ENCODE assay signal across 12 cellular contexts in genomic region chr2:235300368-235301201, GRCh38.
A peak's percentile ranks its signal among the peaks of the same experiment; 100 is the strongest.
DNase-seq lines count a peak whose midpoint lies in the region; ATAC-seq, FAIRE-seq and TF ChIP-seq lines count a peak whose summit lies in the region.
"Had no signal": no experiment of that assay in that cellular context is flagged by ENCODE, and none has a peak within 500 bp of the region (broad histone marks: within the 10 kb centered on the region; RNA-seq: fewer than 3 reads in every experiment).

No MANE protein-coding gene starts in this region.

- peaks cover 25% of the 10 kb centered on the region for H3K27me3 ChIP-seq in astrocyte (ENCODE audit: insufficient read depth, low read length)
- no peaks in the 10 kb centered on the region for H3K27me3 ChIP-seq in left lung

- H3K9me3 ChIP-seq in astrocyte (ENCODE audit: insufficient read depth, low read depth, low read length) (peaks cover 2% of the 10 kb centered on the region), left lung (no peaks in the 10 kb centered on the region)

- no peak overlapping the region for H3K9ac ChIP-seq in astrocyte (ENCODE audit: low read length)

- H3K4me3 ChIP-seq in astrocyte (ENCODE audit: insufficient read depth, low read depth, low read length) = no peak overlapping the region
- H3K4me3 ChIP-seq in left lung = no peak overlapping the region

- H4K20me1 ChIP-seq in astrocyte (ENCODE audit: insufficient read depth, low read length) = no peaks in the 10 kb centered on the region

- H3K79me2 ChIP-seq in astrocyte (ENCODE audit: insufficient read depth, low read length) = no peaks in the 10 kb centered on the region

- TF ChIP-seq CTCF in astrocyte (IDR thresholded peaks at IDR 0.05; ENCODE audit: insufficient read depth, low read depth, low read length) = no peak
- TF ChIP-seq CTCF in left lung (IDR thresholded peaks at IDR 0.05) = no peak

- H3K4me1 ChIP-seq in astrocyte (ENCODE audit: insufficient read depth, low read length) (no peaks in the 10 kb centered on the region), left lung (peaks cover 0 to 8% of the 10 kb centered on the region in 2 donors)

- no peak for FAIRE-seq in astrocyte (lab: Jason Lieb, UNC)
- FAIRE-seq: TTC549 had no signal

- no peak overlapping the region for H3K27ac Mint-ChIP-seq in astrocyte (ENCODE audit: unreplicated experiment)
- H3K27ac Mint-ChIP-seq in activated CD4-positive, alpha-beta T cell treated with anti-CD3 and anti-CD28 coated beads, Interleukin-2, amount 10 ng/mL, durations not matched to agents 24 days and 14 days = no peak overlapping the region
- H3K27ac Mint-ChIP-seq: activated T-helper 1 cell treated with anti-CD3 and anti-CD28 coated beads, Interleukin-12 subunit alpha, Interleukin-12 subunit beta, Interleukin-2, Interleukin-4 antibody, amounts not matched to agents 30 ng/mL and 10 ng/mL and 1 ng/mL, durations not matched to agents 14 hours and 24 hours and 36 hours; dendritic cell treated with granulocyte-macrophage colony-stimulating factor and Interleukin-4, amounts not matched to agents 40 ng/mL and 50 ng/mL, for 4 days had no signal

- peaks cover 21% of the 10 kb centered on the region for H3K27me3 Mint-ChIP-seq in astrocyte (ENCODE audit: low read depth, unreplicated experiment)
- peaks cover 1% of the 10 kb centered on the region for H3K27me3 Mint-ChIP-seq in activated CD4-positive, alpha-beta T cell treated with anti-CD3 and anti-CD28 coated beads, Interleukin-2, amount 10 ng/mL, durations not matched to agents 24 days and 14 days
- H3K27me3 Mint-ChIP-seq: dendritic cell treated with granulocyte-macrophage colony-stimulating factor and Interleukin-4, amounts not matched to agents 40 ng/mL and 50 ng/mL, for 4 days had no signal

- H3K4me3 Mint-ChIP-seq in astrocyte (ENCODE audit: unreplicated experiment) = no peak overlapping the region
- no peak overlapping the region for H3K4me3 Mint-ChIP-seq in activated CD4-positive, alpha-beta T cell treated with anti-CD3 and anti-CD28 coated beads, Interleukin-2, amount 10 ng/mL, durations not matched to agents 24 days and 14 days
- H3K4me3 Mint-ChIP-seq: activated T-helper 1 cell treated with anti-CD3 and anti-CD28 coated beads, Interleukin-12 subunit alpha, Interleukin-12 subunit beta, Interleukin-2, Interleukin-4 antibody, amounts not matched to agents 30 ng/mL and 10 ng/mL and 1 ng/mL, durations not matched to agents 14 hours and 24 hours and 36 hours; dendritic cell treated with granulocyte-macrophage colony-stimulating factor and Interleukin-4, amounts not matched to agents 40 ng/mL and 50 ng/mL, for 4 days had no signal

- H3K4me1 Mint-ChIP-seq in astrocyte (ENCODE audit: low read depth, unreplicated experiment) = no peaks in the 10 kb centered on the region
- H3K4me1 Mint-ChIP-seq in activated CD4-positive, alpha-beta T cell treated with anti-CD3 and anti-CD28 coated beads, Interleukin-2, amount 10 ng/mL, durations not matched to agents 24 days and 14 days = no peaks in the 10 kb centered on the region

- H3K36me3 ChIP-seq in astrocyte (ENCODE audit: insufficient read depth, low read length) (no peaks in the 10 kb centered on the region), left lung (no peaks in the 10 kb centered on the region)

- intact Hi-C loops in left lung (cut with DNase I) = no loop called here
- intact Hi-C loops in activated CD4-positive, alpha-beta T cell treated with anti-CD3 and anti-CD28 coated beads, Interleukin-2, amount 10 ng/mL, durations not matched to agents 24 days and 14 days (cut with micrococcal nuclease) = no loop called here

- peaks cover 2% of the 10 kb centered on the region for H3K36me3 Mint-ChIP-seq in astrocyte (ENCODE audit: low read depth, unreplicated experiment)
- H3K36me3 Mint-ChIP-seq in activated CD4-positive, alpha-beta T cell treated with anti-CD3 and anti-CD28 coated beads, Interleukin-2, amount 10 ng/mL, durations not matched to agents 24 days and 14 days (ENCODE audit: low read depth) = no peaks in the 10 kb centered on the region

- H2AFZ ChIP-seq in astrocyte (ENCODE audit: low read depth, low read length) = no peak overlapping the region

- DNase-seq in AG20443 (ENCODE audit: low spot score) (peak; percentile 49), LoVo (ENCODE audit: low spot score) (peak; percentile 47), astrocyte (ENCODE audit: low read depth) (peak; percentile 79), left lung (peak in 1 of 2 donors; percentile 61), RKO (ENCODE audit: low spot score) (no peak)
- no peak for DNase-seq in stimulated activated naive CD4-positive, alpha-beta T cell (lab: John Stamatoyannopoulos, UW)
- DNase-seq in activated CD4-positive, alpha-beta T cell treated with anti-CD3 and anti-CD28 coated beads, Interleukin-2, amount 10 ng/mL, durations not matched to agents 24 days and 14 days = no peak
- no peak for DNase-seq in activated CD4-positive, alpha-beta T cell treated with anti-CD3 and anti-CD28 coated beads, Interleukin-2, amount 50 U/mL, for 4 hours
- DNase-seq: DND-41 had no signal

- H3K4me2 ChIP-seq in astrocyte (ENCODE audit: low read length) = no peak overlapping the region

- no peak overlapping the region for H3K27ac ChIP-seq in astrocyte (ENCODE audit: low read depth, low read length)
- no peak overlapping the region for H3K27ac ChIP-seq in left lung

- H3K9me3 Mint-ChIP-seq in astrocyte (ENCODE audit: unreplicated experiment) = peaks cover 10% of the 10 kb centered on the region
- H3K9me3 Mint-ChIP-seq in activated CD4-positive, alpha-beta T cell treated with anti-CD3 and anti-CD28 coated beads, Interleukin-2, amount 10 ng/mL, durations not matched to agents 24 days and 14 days = no peaks in the 10 kb centered on the region
- H3K9me3 Mint-ChIP-seq: activated T-helper 1 cell treated with anti-CD3 and anti-CD28 coated beads, Interleukin-12 subunit alpha, Interleukin-12 subunit beta, Interleukin-2, Interleukin-4 antibody, amounts not matched to agents 30 ng/mL and 10 ng/mL and 1 ng/mL, durations not matched to agents 14 hours and 24 hours and 36 hours; dendritic cell treated with granulocyte-macrophage colony-stimulating factor and Interleukin-4, amounts not matched to agents 40 ng/mL and 50 ng/mL, for 4 days had no signal

- peak; percentile 84 for ATAC-seq in left lung

Comparison
In these comparisons a context has a peak if more than half of its experiments do, and no peak if none do; other contexts are left out.
1. DNase-seq: peak in AG20443 (single experiment), LoVo (single experiment) and astrocyte (single experiment); none in RKO (single experiment), stimulated activated naive CD4-positive, alpha-beta T cell (0 of 6), activated CD4-positive, alpha-beta T cell treated with anti-CD3 and anti-CD28 coated beads, Interleukin-2, amount 10 ng/mL, durations not matched to agents 24 days and 14 days (single experiment) and activated CD4-positive, alpha-beta T cell treated with anti-CD3 and anti-CD28 coated beads, Interleukin-2, amount 50 U/mL, for 4 hours (0 of 2).